Comparison of ENCODE assay signal across 16 cellular contexts in the genomic region with DNA sequence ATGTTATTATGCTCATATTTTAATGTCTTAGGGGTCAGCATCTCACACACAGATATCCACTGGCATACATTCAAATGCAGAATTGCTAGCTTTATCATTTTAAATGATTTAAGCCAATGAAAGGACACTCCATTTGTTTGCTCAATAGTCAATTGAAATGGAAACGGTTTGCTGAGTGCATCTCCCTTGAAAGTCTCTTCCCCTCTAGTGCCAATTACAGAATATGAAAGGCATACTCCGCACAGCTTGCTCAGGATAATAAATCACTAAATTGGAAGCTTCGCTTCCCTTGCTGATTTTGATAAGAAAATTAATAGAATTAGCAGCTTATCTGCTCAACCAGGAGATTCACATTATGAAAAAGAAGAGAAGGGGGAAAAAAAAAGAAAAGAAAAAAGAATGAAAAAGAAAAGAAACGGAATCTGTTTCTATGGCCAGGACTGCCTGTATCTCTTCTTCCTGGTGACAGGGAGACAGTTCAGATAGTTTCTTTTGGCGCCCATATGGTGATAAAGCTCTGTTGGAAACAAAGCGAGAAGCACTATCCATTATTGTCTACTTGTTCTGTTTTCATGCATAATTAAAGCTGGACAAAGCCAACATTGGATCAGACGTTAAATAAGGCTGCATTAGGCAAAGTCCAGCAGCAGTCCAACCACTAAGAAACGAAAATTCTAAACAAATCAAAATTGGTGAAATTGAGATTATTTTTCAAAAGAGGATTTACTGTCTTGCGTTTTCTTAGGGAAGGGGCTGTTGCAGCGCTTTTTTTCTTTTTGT.
DNase-seq lines count a peak whose midpoint lies in the region; ATAC-seq and TF ChIP-seq lines count a peak whose summit lies in the region.
"Had no signal": no experiment of that assay in that cellular context is flagged by ENCODE, and none has a peak within 500 bp of the region (broad histone marks: within the 10 kb centered on the region; RNA-seq: fewer than 3 reads in every experiment).

No MANE protein-coding gene starts in this region.

- TF ChIP-seq EP300 in ovary (IDR thresholded peaks at IDR 0.05): no peak

- H3K9me3 ChIP-seq in HUES6 (ENCODE audit: control insufficient read depth, insufficient read depth, low read depth, low read length) (no peaks in the 10 kb centered on the region; the same call in 1 of the 2 replicates), neuron (ENCODE audit: low read length) (no peaks in the 10 kb centered on the region), ovary (no peaks in the 10 kb centered on the region)

- H3K36me3 ChIP-seq in HUES6 (ENCODE audit: control insufficient read depth, insufficient read depth, low read length) (no peaks in the 10 kb centered on the region), neuron (ENCODE audit: insufficient read depth, low read length) (no peaks in the 10 kb centered on the region), ovary (no peaks in the 10 kb centered on the region)

- H3K36me3 Mint-ChIP-seq in WTC11: peaks cover 2% of the 10 kb centered on the region; the same call in 1 of the 2 replicates

- peaks cover 7% of the 10 kb centered on the region for H3K9me3 Mint-ChIP-seq in WTC11
- H3K9me3 Mint-ChIP-seq: stimulated activated naive CD8-positive, alpha-beta T cell treated with anti-CD3 and anti-CD28 coated beads, Interleukin-15, Interleukin-2, amounts not matched to agents 100 ng/mL and 50 ng/mL, for 24 hours had no signal

- CTCF ChIA-PET in WTC11 (lab: Charles Lee): no interaction called here

- H2AFZ ChIP-seq in neuron (ENCODE audit: low read depth, low read length): peak overlapping the region; percentile 88

- peak; percentile 42; the same call in 1 of the 2 replicates for ATAC-seq in WTC11
- no peak for ATAC-seq in HG03354 (IDR thresholded peaks at IDR 0.05; ENCODE audit: poor library complexity, severe bottlenecking, unreplicated experiment)
- ATAC-seq: activated CD8-positive, alpha-beta T cell treated with anti-CD3 and anti-CD28 coated beads, Interleukin-2, amount 10 ng/mL, durations not matched to agents 7 days and 5 days; sciatic nerve had no signal

- peak overlapping the region; percentile 66 for H3K4me3 Mint-ChIP-seq in WTC11
- H3K4me3 Mint-ChIP-seq: activated CD8-positive, alpha-beta T cell treated with anti-CD3 and anti-CD28 coated beads, Interleukin-2, amount 10 ng/mL, durations not matched to agents 7 days and 5 days; stimulated activated naive CD8-positive, alpha-beta T cell treated with anti-CD3 and anti-CD28 coated beads, Interleukin-15, Interleukin-2, amounts not matched to agents 100 ng/mL and 50 ng/mL, for 24 hours had no signal

- H3K27me3 ChIP-seq in HUES6 (ENCODE audit: control insufficient read depth, insufficient read depth, low read length) (no peaks in the 10 kb centered on the region; the same call in 1 of the 2 replicates), neuron (ENCODE audit: insufficient read depth, low read length) (no peaks in the 10 kb centered on the region), ovary (no peaks in the 10 kb centered on the region)

- H3K27ac ChIP-seq in HUES6 (ENCODE audit: low read depth, low read length): no peak overlapping the region
- H3K27ac ChIP-seq in ovary: no peak overlapping the region

- TF ChIP-seq POLR2A in ovary (IDR thresholded peaks at IDR 0.05): no peak

- intact Hi-C loops in ovary (cut with DNase I): no loop called here

- peak; percentile 57 for DNase-seq in NCI-H2081 treated with DMSO at 0.1 percent for 48 hours (lab: John Stamatoyannopoulos, UW)
- no peak for DNase-seq in WTC11 (ENCODE audit: low spot score)
- DNase-seq in ovary: no peak
- DNase-seq in NCI-H226: no peak
- no peak for DNase-seq in cerebellar cortex (ENCODE audit: low spot score)
- DNase-seq: activated CD8-positive, alpha-beta T cell treated with anti-CD3 and anti-CD28 coated beads, Interleukin-2, amount 10 ng/mL, durations not matched to agents 7 days and 5 days; activated gamma-delta T cell; C1 segment of cervical spinal cord; foreskin melanocyte; kidney; NCI-H2171 treated with DMSO at 0.1 percent for 48 hours had no signal

- TF ChIP-seq CTCF in WTC11 (IDR thresholded peaks at IDR 0.05) (no peak), ovary (IDR thresholded peaks at IDR 0.05) (no peak)

- no peak overlapping the region for H3K9ac ChIP-seq in HUES6 (ENCODE audit: low read length)

- 51 to 79% (median 75%) methylated on average over 10 of the region's 10 CpGs for WGBS in ovary, 3 donors

- H3K4me1 Mint-ChIP-seq in WTC11: peaks cover 41% of the 10 kb centered on the region

- no peak overlapping the region for H3K27ac Mint-ChIP-seq in WTC11
- H3K27ac Mint-ChIP-seq: activated CD8-positive, alpha-beta T cell treated with anti-CD3 and anti-CD28 coated beads, Interleukin-2, amount 10 ng/mL, durations not matched to agents 7 days and 5 days; stimulated activated naive CD8-positive, alpha-beta T cell treated with anti-CD3 and anti-CD28 coated beads, Interleukin-15, Interleukin-2, amounts not matched to agents 100 ng/mL and 50 ng/mL, for 24 hours had no signal

- peaks cover 47% of the 10 kb centered on the region for H3K4me1 ChIP-seq in HUES6 (ENCODE audit: control insufficient read depth, insufficient read depth, low read length)
- H3K4me1 ChIP-seq in neuron (ENCODE audit: insufficient read depth, low read length): peaks cover 30% of the 10 kb centered on the region
- H3K4me1 ChIP-seq in ovary (ENCODE audit: insufficient read depth): no peaks in the 10 kb centered on the region

- peaks cover 32% of the 10 kb centered on the region for H3K27me3 Mint-ChIP-seq in WTC11 (ENCODE audit: low read depth)

- POLR2A ChIA-PET in WTC11 (lab: Charles Lee): no interaction called here

- H3K4me3 ChIP-seq in HUES6 (ENCODE audit: low read depth, low read length) (peak overlapping the region; percentile 31; the same call in 1 of the 2 replicates), neuron (ENCODE audit: low read length) (peak overlapping the region; percentile 26), ovary (no peak overlapping the region)

TF ChIP-seq in WTC11, 78 proteins besides CTCF, POLR2A, EP300 and RAD21:
- no peak for TF ChIP-seq HMGA2 (CRISPR knock-in tag; IDR thresholded peaks at IDR 0.05)
- no peak for TF ChIP-seq ZNF425 (CRISPR knock-in tag; conservative IDR thresholded peaks at IDR 0.05)
- no peak for TF ChIP-seq USF1 (CRISPR knock-in tag; IDR thresholded peaks at IDR 0.05)
- no peak for TF ChIP-seq ZNF232 (CRISPR knock-in tag; IDR thresholded peaks at IDR 0.05)
- no peak for TF ChIP-seq NFE2L1 (CRISPR knock-in tag; IDR thresholded peaks at IDR 0.05)
- TF ChIP-seq RELA (CRISPR knock-in tag; IDR thresholded peaks at IDR 0.05; ENCODE audit: borderline replicate concordance): no peak
TF ChIP-seq in WTC11: peak in this region for 0.
